Comparison of ENCODE assay signal across 8 cellular contexts in genomic region chr1:95233737-95234493, GRCh38. TPM values are rescaled to one million over a fixed set of nuclear protein-coding genes. Genes with fewer than 3 reads are reported as not detected.
DNase-seq lines count a peak whose midpoint lies in the region; TF ChIP-seq lines count a peak whose summit lies in the region.

A gene with protein sequence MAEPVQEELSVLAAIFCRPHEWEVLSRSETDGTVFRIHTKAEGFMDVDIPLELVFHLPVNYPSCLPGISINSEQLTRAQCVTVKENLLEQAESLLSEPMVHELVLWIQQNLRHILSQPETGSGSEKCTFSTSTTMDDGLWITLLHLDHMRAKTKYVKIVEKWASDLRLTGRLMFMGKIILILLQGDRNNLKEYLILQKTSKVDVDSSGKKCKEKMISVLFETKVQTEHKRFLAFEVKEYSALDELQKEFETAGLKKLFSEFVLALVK (plus strand): TSS chr1:95234210. CDS start chr1:95234231, 21 bp downstream.

- H3K27ac ChIP-seq in SJSA1 (peak within 1 kb of the TSS; percentile 74), neutrophil (peak within 1 kb of the TSS; percentile 71)

- H3K27me3 ChIP-seq in HAP-1 (ENCODE audit: low read depth) (no peaks in the 10 kb centered on the region; the same call in 1 of the 2 replicates), SJSA1 (replicated peaks) (no peaks in the 10 kb centered on the region), neutrophil (peaks cover 45% of the 10 kb centered on the region)

- H3K4me1 ChIP-seq in HAP-1 (peaks cover 34% of the 10 kb centered on the region), SJSA1 (replicated peaks) (peaks cover 16% of the 10 kb centered on the region), neutrophil (ENCODE audit: control insufficient read depth in 1 of 2, insufficient read depth in 1 of 2, low read depth in 1 of 2, low read length in 1 of 2) (peaks cover 12 to 18% of the 10 kb centered on the region in 2 experiments)

- peaks cover 9% of the 10 kb centered on the region for H3K36me3 ChIP-seq in HAP-1 (replicated peaks)
- H3K36me3 ChIP-seq in SJSA1: peaks cover 8% of the 10 kb centered on the region
- no peaks in the 10 kb centered on the region for H3K36me3 ChIP-seq in neutrophil

- in situ Hi-C loops in HAP-1 (cut with MboI; ENCODE audit: low sequenced_read_pairs): no loop called here

- TF ChIP-seq CTCF in neutrophil (IDR thresholded peaks at IDR 0.05): peak; percentile 99

- H3K9me3 ChIP-seq in HAP-1 (no peaks in the 10 kb centered on the region), SJSA1 (replicated peaks) (no peaks in the 10 kb centered on the region), neutrophil (no peaks in the 10 kb centered on the region)

- DNase-seq in GM04504 (ENCODE audit: low read depth): peak; percentile 77
- peak; percentile 87 to 96 for DNase-seq in HAP-1 (ENCODE audit: low spot score in 2 of 2)
- DNase-seq in M059J (ENCODE audit: low read depth): peak; percentile 91
- peak; percentile 93 to 94 for DNase-seq in SJSA1 (ENCODE audit: low read depth in 1 of 2, low spot score in 2 of 2)
- DNase-seq in activated naive CD4-positive, alpha-beta T cell (lab: John Stamatoyannopoulos, UW): peak; percentile 74 to 93 (median 86)
- peak; percentile 82 for DNase-seq in foreskin melanocyte
- peak; percentile 84 for DNase-seq in superior temporal gyrus (ENCODE audit: extremely low spot score)

- peak within 1 kb of the TSS; percentile 93 for H3K4me3 ChIP-seq in HAP-1
- H3K4me3 ChIP-seq in SJSA1: peak within 1 kb of the TSS; percentile 94
- H3K4me3 ChIP-seq in neutrophil (ENCODE audit: low read depth in 1 of 2, low read length in 1 of 2): peak within 1 kb of the TSS; percentile 76 to 80

RNA-seq across cellular contexts. Expression of the gene that starts here (rescaled TPM):
- 17.7 and 22.9 TPM in 2 replicates for total RNA-seq in M059J (2014; rRNA removed; shearing (Covaris generic))
- total RNA-seq in SJSA1 (2014; rRNA removed; shearing (Covaris generic)): 14.4 and 17.8 TPM in 2 replicates

Comparison
In these comparisons a context has a peak if more than half of its experiments do, and no peak if none do; other contexts are left out.
1. Peak in every context shown above with its lines: DNase-seq, H3K4me3 ChIP-seq and H3K27ac ChIP-seq.